ENCODE assay signal across 1 cellular context in genomic region chr17:15464629-15465028, GRCh38.
TF ChIP-seq lines count a peak whose summit lies in the region.

No MANE protein-coding gene starts in this region.

TF ChIP-seq in HEK293, 187 proteins besides CTCF, POLR2A, EP300 and RAD21 (continued from another document):
- peak; percentile 56; the same call in 1 of the 2 replicates for TF ChIP-seq PRDM10 (tag by site-specific recombination; IDR thresholded peaks at IDR 0.05)
